Comparison of ENCODE assay signal across 1 cellular context in the genomic region with DNA sequence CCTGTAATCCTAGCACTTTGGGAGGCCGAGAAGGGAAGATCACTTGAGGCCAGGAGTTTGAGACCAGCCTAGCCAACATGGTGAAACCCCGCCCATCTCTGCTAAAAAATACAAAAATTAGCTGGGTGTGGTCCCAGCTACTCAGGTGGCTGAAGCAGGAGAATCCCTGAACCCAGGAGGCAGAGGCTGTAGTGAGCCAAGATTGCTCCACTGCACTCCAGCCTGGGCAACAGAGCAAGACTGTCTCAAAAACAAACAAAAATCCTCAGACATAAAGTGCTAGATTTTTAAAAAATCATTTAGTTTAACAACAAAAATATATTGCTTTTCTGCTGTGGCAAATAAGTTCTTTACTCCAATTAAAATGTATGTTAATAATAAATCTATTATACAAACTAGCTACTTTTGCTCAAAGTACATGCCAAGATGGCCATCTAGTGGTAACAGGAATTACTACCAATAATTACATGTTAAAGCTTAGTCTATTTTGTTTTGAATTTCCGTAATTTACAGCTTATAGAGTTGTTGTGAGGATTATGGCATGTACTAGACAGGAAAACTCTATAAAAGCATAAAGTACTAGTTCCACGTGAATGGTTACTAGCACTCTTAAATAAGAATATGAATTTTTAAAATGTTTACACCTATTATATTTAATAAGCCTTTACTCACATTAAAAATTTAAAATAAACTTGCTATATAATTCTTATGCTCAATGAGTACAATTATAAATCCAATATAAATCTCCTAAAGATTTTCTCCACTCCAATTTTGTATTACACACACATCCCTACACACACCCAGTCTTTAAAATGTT.
TF ChIP-seq lines count a peak whose summit lies in the region.

No MANE protein-coding gene starts in this region.

TF ChIP-seq in IMR-90, 13 proteins besides CTCF, POLR2A, EP300 and RAD21 (continued from another document):
- no peak for TF ChIP-seq MXI1 (IDR thresholded peaks at IDR 0.05; ENCODE audit: borderline replicate concordance, low read depth, low read length)
TF ChIP-seq in IMR-90: peak in this region for 1.
